In the genomic region with DNA sequence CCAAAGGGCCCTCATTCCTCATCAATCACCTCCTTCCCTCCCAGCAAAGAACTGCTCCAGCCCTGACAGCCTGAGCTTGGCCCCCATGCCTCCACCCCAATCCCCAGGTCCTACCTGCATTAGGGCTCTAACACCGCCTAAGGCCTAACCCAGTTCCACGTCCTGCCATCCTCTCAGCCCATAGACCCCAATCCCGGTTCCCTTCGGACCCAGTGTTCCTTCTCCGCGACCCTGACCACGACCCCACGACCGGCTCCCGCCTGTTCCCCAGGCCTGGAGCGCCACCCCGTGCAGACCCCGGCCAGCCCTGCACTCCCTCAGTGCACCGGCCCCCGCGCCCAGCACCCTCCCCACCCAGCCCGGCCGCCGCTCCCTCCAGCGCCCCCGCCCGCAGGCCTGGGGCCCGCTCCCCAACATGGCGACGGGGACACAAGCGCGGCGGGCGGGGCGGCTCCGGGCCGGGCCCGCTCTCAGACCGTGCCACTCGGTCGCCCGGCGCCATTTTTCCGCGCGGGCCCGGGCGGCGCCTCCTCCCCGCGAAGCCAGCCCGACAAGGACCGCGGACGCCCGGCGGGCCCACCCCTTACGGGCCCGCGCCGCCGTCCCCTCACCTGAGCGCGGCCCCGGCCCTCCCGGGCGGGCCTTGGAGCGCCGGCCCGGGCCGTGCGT, we compare ENCODE assay signal across 7 cellular contexts. TPM values are rescaled to one million over a fixed set of nuclear protein-coding genes. Genes with fewer than 3 reads are reported as not detected.
DNase-seq lines count a peak whose midpoint lies in the region; ATAC-seq and TF ChIP-seq lines count a peak whose summit lies in the region.

No MANE protein-coding gene starts in this region.

- peak overlapping the region; percentile 96 for H3K27ac Mint-ChIP-seq in chondrocyte (ENCODE audit: unreplicated experiment)

- H3K27me3 ChIP-seq in layer of hippocampus (ENCODE audit: control insufficient read depth, insufficient read depth, low read length) = no peaks in the 10 kb centered on the region

- H3K27me3 Mint-ChIP-seq in chondrocyte (ENCODE audit: low read depth) = peaks cover 5% of the 10 kb centered on the region

- ATAC-seq in GM18502 (IDR thresholded peaks at IDR 0.05; ENCODE audit: poor library complexity, unreplicated experiment) (peak; percentile 75), HG02623 (IDR thresholded peaks at IDR 0.05; ENCODE audit: unreplicated experiment) (peak; percentile 65)

- no peaks in the 10 kb centered on the region for H3K9me3 Mint-ChIP-seq in chondrocyte (ENCODE audit: low read depth)

- H3K4me1 Mint-ChIP-seq in chondrocyte (ENCODE audit: low read depth) = peaks cover 37% of the 10 kb centered on the region

- DNase-seq in NCI-H146 treated with DMSO at 0.1 percent for 48 hours (lab: John Stamatoyannopoulos, UW; ENCODE audit: unreplicated experiment) = peak; percentile 38
- peak; percentile 39 to 42 for DNase-seq in activated CD4-positive, alpha-beta T cell treated with anti-CD3 and anti-CD28 coated beads for 24 hours (ENCODE audit: low read depth in 2 of 2)
- DNase-seq in chondrocyte (ENCODE audit: low spot score) = no peak
- peak; percentile 38 to 60 for DNase-seq in stimulated activated CD4-positive, alpha-beta T cell treated with anti-CD3 and anti-CD28 coated beads, Interleukin-1b, Interleukin-23, amount 100 ng/mL, for 4 hours (ENCODE audit: low read depth in 2 of 2)

- H3K4me3 Mint-ChIP-seq in chondrocyte (ENCODE audit: unreplicated experiment) = peak overlapping the region; percentile 100

- TF ChIP-seq CTCF in chondrocyte (IDR thresholded peaks at IDR 0.05) = peak; percentile 59

- H3K27ac ChIP-seq in layer of hippocampus (ENCODE audit: low read depth, low read length) = peak overlapping the region; percentile 67

- H3K36me3 Mint-ChIP-seq in chondrocyte (ENCODE audit: low read depth) = peaks cover 2% of the 10 kb centered on the region

RNA-seq across cellular contexts. Expression of a gene that starts 0.5 kb away (rescaled TPM):
- total RNA-seq in chondrocyte = 21.5 to 43.3 TPM (median 42.3 TPM) in 3 replicates

RNA-seq across cellular contexts. Expression of a gene that starts 47.7 kb away (rescaled TPM):
- 10.4 to 23.9 TPM (median 23.7 TPM) in 3 replicates for total RNA-seq in chondrocyte

RNA-seq across cellular contexts. Expression of a gene that starts 51.4 kb away (rescaled TPM):
- total RNA-seq in chondrocyte = 20.5 to 34.8 TPM (median 31.8 TPM) in 3 replicates
